22 cellular contexts compared by ENCODE assay signal in the genomic region with DNA sequence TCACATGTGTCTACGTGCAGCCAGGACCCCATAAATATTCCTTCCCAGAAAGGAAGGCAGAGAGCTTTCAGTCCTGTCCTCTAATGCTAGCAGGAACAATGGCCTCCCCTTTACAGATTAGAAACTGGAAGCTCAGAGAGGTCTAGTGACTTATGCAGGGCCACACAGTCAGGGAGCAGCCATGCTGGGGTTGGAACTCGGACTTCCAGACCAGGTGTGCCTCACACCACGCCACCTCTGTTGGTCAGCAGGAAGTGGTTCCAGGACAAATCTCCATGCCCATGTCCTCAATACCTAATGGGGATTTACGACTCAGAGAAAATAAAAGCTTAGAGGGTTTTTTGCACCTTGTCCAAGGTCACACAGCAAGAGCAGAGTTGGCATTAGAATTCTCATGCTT.
DNase-seq lines count a peak whose midpoint lies in the region; ATAC-seq and TF ChIP-seq lines count a peak whose summit lies in the region.
"Had no signal": no experiment of that assay in that cellular context is flagged by ENCODE, and none has a peak within 500 bp of the region (broad histone marks: within the 10 kb centered on the region; RNA-seq: fewer than 3 reads in every experiment).

No MANE protein-coding gene starts in this region.

- no peaks in the 10 kb centered on the region for H3K79me2 ChIP-seq in H9 (ENCODE audit: insufficient read depth, low read length)

- no peak overlapping the region for H2BK120ac ChIP-seq in H9 (ENCODE audit: low read depth, low read length, poor library complexity, severe bottlenecking)

- no CpG with 5 or more reads among the region's 4 CpGs for WGBS in H9 (ENCODE audit: extremely low coverage, insufficient read length, low lambda C conversion rate)

- H3K56ac ChIP-seq in H9 (ENCODE audit: insufficient read length, low read depth, low read length), result no peak overlapping the region

- no peak overlapping the region for H4K91ac ChIP-seq in H9 (ENCODE audit: insufficient read length, low read depth, low read length)

- H3K27me3 ChIP-seq in H9 (ENCODE audit: insufficient read depth, low read length), result no peaks in the 10 kb centered on the region

- peaks cover 7% of the 10 kb centered on the region for H3K4me1 ChIP-seq in H9 (ENCODE audit: insufficient read depth, low read length)

- no peaks in the 10 kb centered on the region for H4K20me1 ChIP-seq in H9 (ENCODE audit: control insufficient read depth, insufficient read depth, insufficient read length)

- no peak overlapping the region for H2BK12ac ChIP-seq in H9 (ENCODE audit: insufficient read length, low read depth, low read length)

- no peak overlapping the region for H3K18ac ChIP-seq in H9 (ENCODE audit: insufficient read length, low read depth, low read length)

- H2AK5ac ChIP-seq in H9 (ENCODE audit: insufficient read length, low read length), result no peak overlapping the region

- H3K23ac ChIP-seq in H9 (ENCODE audit: insufficient read length, low read depth, low read length), result no peak overlapping the region

- H3K4ac ChIP-seq in H9 (ENCODE audit: low read depth, low read length), result no peak overlapping the region

- H3K14ac ChIP-seq in H9 (ENCODE audit: insufficient read depth, low read length), result no peak overlapping the region

- no peak overlapping the region for H4K8ac ChIP-seq in H9 (replicated peaks; ENCODE audit: insufficient read length, low read depth, low read length)

- H3K4me3 ChIP-seq in coronary artery, result no peak overlapping the region
- H3K4me3 ChIP-seq: SK-N-MC had no signal

- H3K4me1 Mint-ChIP-seq in H9 (peaks cover 37 to 39% of the 10 kb centered on the region in 2 experiments), nephron (peaks cover 49% of the 10 kb centered on the region)

- H3K27ac ChIP-seq in H9 (ENCODE audit: insufficient read length, low read depth, low read length) (no peak overlapping the region), coronary artery (no peak overlapping the region)
- H3K27ac ChIP-seq: C4-2B, HL-60, RWPE1, SK-N-MC had no signal

- DNase-seq in H9 (peak; percentile 14), coronary artery (ENCODE audit: low spot score) (peak; percentile 45), NCI-H2171 (lab: John Stamatoyannopoulos, UW) (no peak), NCI-H82 treated with DMSO at 0.1 percent for 48 hours (lab: John Stamatoyannopoulos, UW; ENCODE audit: unreplicated experiment) (no peak)
- DNase-seq in stimulated activated CD8-positive, alpha-beta memory T cell treated with anti-CD3 and anti-CD28 coated beads, Interleukin-4, amount 100 ng/mL, for 48 hours, result peak; percentile 12
- DNase-seq: DMS53; EL; GF-D8; H7; KG1; NCI-H1092; NCI-H1436; NCI-H187 treated with DMSO at 0.1 percent for 48 hours; NCI-H2107; NK-92 treated with Interleukin-12 subunit alpha and Interleukin-12 subunit beta, amount 100 ng/mL, for 24 hours; SHP77 treated with DMSO at 0.1 percent for 48 hours had no signal

- TF ChIP-seq CTCF in H9 (conservative IDR thresholded peaks at IDR 0.05) (no peak), coronary artery (IDR thresholded peaks at IDR 0.05) (no peak), nephron (IDR thresholded peaks at IDR 0.05; ENCODE audit: unreplicated experiment in 3 of 3) (no peak)

- no peaks in the 10 kb centered on the region for H3K36me3 Mint-ChIP-seq in H9 (ENCODE audit: insufficient read depth in 1 of 3, low read depth in 3 of 3)
- no peaks in the 10 kb centered on the region for H3K36me3 Mint-ChIP-seq in nephron (ENCODE audit: low read depth)

- no peak overlapping the region for H3K9ac ChIP-seq in H9 (ENCODE audit: extremely low read depth, insufficient read length, low read length)

- no peaks in the 10 kb centered on the region for H3K9me3 ChIP-seq in H9 (ENCODE audit: control insufficient read depth, low read depth, low read length)

- H3K27ac Mint-ChIP-seq in H9 (no peak overlapping the region), nephron (peak overlapping the region; percentile 45 to 95 (median 68))

- H3K4me2 ChIP-seq in H9 (ENCODE audit: insufficient read depth, insufficient read length, low read length), result no peak overlapping the region

- H3K4me3 Mint-ChIP-seq in H9 (no peak overlapping the region), nephron (no peak overlapping the region)

- H4K5ac ChIP-seq in H9 (ENCODE audit: insufficient read length, low read depth, low read length), result no peak overlapping the region

- H3T11ph ChIP-seq in H9 (ENCODE audit: low read length), result no peak overlapping the region

- no peaks in the 10 kb centered on the region for H3K23me2 ChIP-seq in H9 (ENCODE audit: insufficient read length, low read depth, low read length, poor library complexity, severe bottlenecking)

- no peaks in the 10 kb centered on the region for H3K9me3 Mint-ChIP-seq in H9
- H3K9me3 Mint-ChIP-seq in nephron, result no peaks in the 10 kb centered on the region

- ATAC-seq in GM19324 (IDR thresholded peaks at IDR 0.05; ENCODE audit: low FRiP score, unreplicated experiment), result no peak

- H2BK20ac ChIP-seq in H9 (ENCODE audit: low read depth, low read length, poor library complexity, severe bottlenecking), result no peak overlapping the region

- no peak overlapping the region for H2BK5ac ChIP-seq in H9 (ENCODE audit: insufficient read length, low read length)

- H3K79me1 ChIP-seq in H9 (ENCODE audit: insufficient read depth, low read depth, low read length, poor library complexity, severe bottlenecking), result no peaks in the 10 kb centered on the region

- no peak overlapping the region for H2AFZ ChIP-seq in H9 (ENCODE audit: low read length)

- no peak overlapping the region for H2BK15ac ChIP-seq in H9 (ENCODE audit: low read depth, low read length)

- peaks cover 9% of the 10 kb centered on the region for H3K27me3 Mint-ChIP-seq in H9 (ENCODE audit: low read depth)
- H3K27me3 Mint-ChIP-seq in nephron (ENCODE audit: low read depth), result peaks cover 8% of the 10 kb centered on the region

Comparison
In these comparisons a context has a peak if more than half of its experiments do, and no peak if none do; other contexts are left out.
1. DNase-seq: peak in H9 (single experiment), coronary artery (single experiment) and stimulated activated CD8-positive, alpha-beta memory T cell treated with anti-CD3 and anti-CD28 coated beads, Interleukin-4, amount 100 ng/mL, for 48 hours (single experiment); none in NCI-H2171 (single experiment) and NCI-H82 treated with DMSO at 0.1 percent for 48 hours (single experiment).
2. H3K27ac Mint-ChIP-seq: peak in nephron (3 of 3); none in H9 (0 of 3).